In the genomic region with DNA sequence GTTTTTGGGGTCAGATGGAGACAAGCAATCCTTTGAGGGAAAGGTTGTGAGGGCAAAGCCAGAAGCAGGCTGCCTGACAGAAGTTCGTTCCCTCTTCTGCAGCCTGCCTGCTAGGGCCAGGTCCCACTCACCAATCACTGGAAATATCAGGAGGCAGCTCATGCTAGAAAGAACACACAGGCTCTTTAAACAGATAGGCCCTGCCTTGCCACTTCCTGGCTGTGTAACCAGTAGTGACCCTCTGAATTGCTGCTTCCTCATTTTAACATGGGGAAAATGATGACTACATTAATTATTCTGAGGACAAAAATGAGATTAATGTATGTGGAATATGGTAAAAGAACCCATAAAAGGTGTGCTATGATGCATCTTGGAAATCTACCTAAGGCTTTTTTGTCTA, we compare ENCODE assay signal across 1 cellular context.
TF ChIP-seq lines count a peak whose summit lies in the region.

No MANE protein-coding gene starts in this region.

TF ChIP-seq in K562, 482 proteins besides CTCF, POLR2A, EP300 and RAD21 (continued from another document):
- TF ChIP-seq, protein P1, sequence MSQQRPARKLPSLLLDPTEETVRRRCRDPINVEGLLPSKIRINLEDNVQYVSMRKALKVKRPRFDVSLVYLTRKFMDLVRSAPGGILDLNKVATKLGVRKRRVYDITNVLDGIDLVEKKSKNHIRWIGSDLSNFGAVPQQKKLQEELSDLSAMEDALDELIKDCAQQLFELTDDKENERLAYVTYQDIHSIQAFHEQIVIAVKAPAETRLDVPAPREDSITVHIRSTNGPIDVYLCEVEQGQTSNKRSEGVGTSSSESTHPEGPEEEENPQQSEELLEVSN (IDR thresholded peaks at IDR 0.05; ENCODE audit: borderline replicate concordance in 1 of 2, extremely low read depth in 1 of 2, insufficient read depth in 1 of 2, insufficient read length in 1 of 2, low read depth in 1 of 2, low read length in 1 of 2, poor library complexity in 1 of 2, severe bottlenecking in 1 of 2): no peak
- no peak for TF ChIP-seq ARID1B (IDR thresholded peaks at IDR 0.05)
- TF ChIP-seq BRD4 (IDR thresholded peaks at IDR 0.05): no peak
- no peak for TF ChIP-seq ZNF695 (CRISPR knock-in tag; IDR thresholded peaks at IDR 0.05)
- no peak for TF ChIP-seq ERF (CRISPR knock-in tag; IDR thresholded peaks at IDR 0.05)
- TF ChIP-seq NR3C1 (CRISPR knock-in tag; IDR thresholded peaks at IDR 0.05): no peak
- TF ChIP-seq ELF2 (CRISPR knock-in tag; IDR thresholded peaks at IDR 0.05): no peak
- TF ChIP-seq NFYB (IDR thresholded peaks at IDR 0.05; ENCODE audit: extremely low read depth, insufficient read length): no peak
- TF ChIP-seq, protein P2, sequence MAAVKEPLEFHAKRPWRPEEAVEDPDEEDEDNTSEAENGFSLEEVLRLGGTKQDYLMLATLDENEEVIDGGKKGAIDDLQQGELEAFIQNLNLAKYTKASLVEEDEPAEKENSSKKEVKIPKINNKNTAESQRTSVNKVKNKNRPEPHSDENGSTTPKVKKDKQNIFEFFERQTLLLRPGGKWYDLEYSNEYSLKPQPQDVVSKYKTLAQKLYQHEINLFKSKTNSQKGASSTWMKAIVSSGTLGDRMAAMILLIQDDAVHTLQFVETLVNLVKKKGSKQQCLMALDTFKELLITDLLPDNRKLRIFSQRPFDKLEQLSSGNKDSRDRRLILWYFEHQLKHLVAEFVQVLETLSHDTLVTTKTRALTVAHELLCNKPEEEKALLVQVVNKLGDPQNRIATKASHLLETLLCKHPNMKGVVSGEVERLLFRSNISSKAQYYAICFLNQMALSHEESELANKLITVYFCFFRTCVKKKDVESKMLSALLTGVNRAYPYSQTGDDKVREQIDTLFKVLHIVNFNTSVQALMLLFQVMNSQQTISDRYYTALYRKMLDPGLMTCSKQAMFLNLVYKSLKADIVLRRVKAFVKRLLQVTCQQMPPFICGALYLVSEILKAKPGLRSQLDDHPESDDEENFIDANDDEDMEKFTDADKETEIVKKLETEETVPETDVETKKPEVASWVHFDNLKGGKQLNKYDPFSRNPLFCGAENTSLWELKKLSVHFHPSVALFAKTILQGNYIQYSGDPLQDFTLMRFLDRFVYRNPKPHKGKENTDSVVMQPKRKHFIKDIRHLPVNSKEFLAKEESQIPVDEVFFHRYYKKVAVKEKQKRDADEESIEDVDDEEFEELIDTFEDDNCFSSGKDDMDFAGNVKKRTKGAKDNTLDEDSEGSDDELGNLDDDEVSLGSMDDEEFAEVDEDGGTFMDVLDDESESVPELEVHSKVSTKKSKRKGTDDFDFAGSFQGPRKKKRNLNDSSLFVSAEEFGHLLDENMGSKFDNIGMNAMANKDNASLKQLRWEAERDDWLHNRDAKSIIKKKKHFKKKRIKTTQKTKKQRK (IDR thresholded peaks at IDR 0.05; ENCODE audit: borderline replicate concordance, low read depth, low read length): no peak
- TF ChIP-seq LEF1 (IDR thresholded peaks at IDR 0.05): no peak
- no peak for TF ChIP-seq ZNF282 (CRISPR knock-in tag; IDR thresholded peaks at IDR 0.05)
TF ChIP-seq in K562: peak in this region for 0.
